ENCODE assay signal across 3 cellular contexts in genomic region chr1:48977273-48977672, GRCh38.
"Had no signal": no experiment of that assay in that cellular context is flagged by ENCODE, and none has a peak within 500 bp of the region (broad histone marks: within the 10 kb centered on the region; RNA-seq: fewer than 3 reads in every experiment).

No MANE protein-coding gene starts in this region.

- H3K4me3 ChIP-seq: GM12878 had no signal

- ATAC-seq: GM12878 had no signal

- DNase-seq: GDM1, GF-D8 had no signal
